Comparison of ENCODE assay signal across 26 cellular contexts in genomic region chr17:54518706-54519105, GRCh38.
DNase-seq lines count a peak whose midpoint lies in the region; ATAC-seq and TF ChIP-seq lines count a peak whose summit lies in the region.
"Had no signal": no experiment of that assay in that cellular context is flagged by ENCODE, and none has a peak within 500 bp of the region (broad histone marks: within the 10 kb centered on the region; RNA-seq: fewer than 3 reads in every experiment).

No MANE protein-coding gene starts in this region.

- ATAC-seq in activated naive CD4-positive, alpha-beta T cell treated with anti-CD3 and anti-CD28 coated beads, Interleukin-2, amount 50 U/mL, for 72 hours, result no peak
- no peak for ATAC-seq in activated naive CD8-positive, alpha-beta T cell treated with anti-CD3 and anti-CD28 coated beads, Interleukin-2, amount 50 U/mL, for 24 hours
- ATAC-seq: GM12878 had no signal

- H3K4ac ChIP-seq in H9 (ENCODE audit: low read depth, low read length) (no peak overlapping the region), neuronal stem cell (ENCODE audit: low read length) (no peak overlapping the region)

- H3K18ac ChIP-seq in H9 (ENCODE audit: insufficient read length, low read depth, low read length) (peak overlapping the region; percentile 69), neuronal stem cell (ENCODE audit: low read length) (peak overlapping the region; percentile 67)

- H4K91ac ChIP-seq in H9 (ENCODE audit: insufficient read length, low read depth, low read length), result no peak overlapping the region
- no peak overlapping the region for H4K91ac ChIP-seq in neuronal stem cell (ENCODE audit: low read depth, low read length, poor library complexity)

- H3K23me2 ChIP-seq in H9 (ENCODE audit: insufficient read length, low read depth, low read length, poor library complexity, severe bottlenecking), result peaks cover 2% of the 10 kb centered on the region

- no peaks in the 10 kb centered on the region for H3K79me2 ChIP-seq in H9 (ENCODE audit: insufficient read depth, low read length)

- H3K9me3 Mint-ChIP-seq in H9, result peaks cover 0 to 4% of the 10 kb centered on the region in 2 experiments; a peak in 2 of 5 replicates
- H3K9me3 Mint-ChIP-seq in activated naive CD4-positive, alpha-beta T cell treated with anti-CD3 and anti-CD28 coated beads, Interleukin-2, amount 50 U/mL, for 72 hours, result peaks cover 28 to 34% of the 10 kb centered on the region in 2 donors
- H3K9me3 Mint-ChIP-seq in activated naive CD8-positive, alpha-beta T cell treated with anti-CD3 and anti-CD28 coated beads, Interleukin-2, amount 50 U/mL, for 24 hours, result peaks cover 25% of the 10 kb centered on the region

- no peak overlapping the region for H3K56ac ChIP-seq in H9 (ENCODE audit: insufficient read length, low read depth, low read length)

- H3K9ac ChIP-seq in H9 (ENCODE audit: extremely low read depth, insufficient read length, low read length), result no peak overlapping the region
- no peak overlapping the region for H3K9ac ChIP-seq in neuronal stem cell (ENCODE audit: low read depth, low read length, poor library complexity)
- H3K9ac ChIP-seq: BLaER1 had no signal

- no peak overlapping the region for H2BK15ac ChIP-seq in H9 (ENCODE audit: low read depth, low read length)
- no peak overlapping the region for H2BK15ac ChIP-seq in neuronal stem cell (ENCODE audit: low read length)

- H3K4me2 ChIP-seq in H9 (ENCODE audit: insufficient read depth, insufficient read length, low read length) (no peak overlapping the region), neuronal stem cell (ENCODE audit: insufficient read depth, low read length, poor library complexity, severe bottlenecking) (no peak overlapping the region)
- H3K4me2 ChIP-seq: BLaER1 had no signal

- no peaks in the 10 kb centered on the region for H3K27me3 Mint-ChIP-seq in H9 (ENCODE audit: low read depth)
- H3K27me3 Mint-ChIP-seq in activated naive CD8-positive, alpha-beta T cell treated with anti-CD3 and anti-CD28 coated beads, Interleukin-2, amount 50 U/mL, for 24 hours, result no peaks in the 10 kb centered on the region
- H3K27me3 Mint-ChIP-seq: CD4-positive, alpha-beta memory T cell; CD4-positive, CD25-positive, alpha-beta regulatory T cell; CD8-positive, alpha-beta memory T cell had no signal

- H2BK120ac ChIP-seq in H9 (ENCODE audit: low read depth, low read length, poor library complexity, severe bottlenecking) (no peak overlapping the region), neuronal stem cell (ENCODE audit: low read depth, low read length) (no peak overlapping the region)

- no peaks in the 10 kb centered on the region for H3K36me3 ChIP-seq in neuronal stem cell (replicated peaks in 1 of 2; ENCODE audit: control insufficient read depth in 2 of 2, insufficient read depth in 2 of 2, low read length in 2 of 2)
- H3K36me3 ChIP-seq: BE2C, BLaER1 had no signal

- no peak overlapping the region for H3K14ac ChIP-seq in H9 (ENCODE audit: insufficient read depth, low read length)
- H3K14ac ChIP-seq in neuronal stem cell (ENCODE audit: low read length), result no peak overlapping the region

- no peak overlapping the region for H4K8ac ChIP-seq in H9 (replicated peaks; ENCODE audit: insufficient read length, low read depth, low read length)
- no peak overlapping the region for H4K8ac ChIP-seq in neuronal stem cell (ENCODE audit: low read depth, low read length)

- no peaks in the 10 kb centered on the region for H4K20me1 ChIP-seq in H9 (ENCODE audit: control insufficient read depth, insufficient read depth, insufficient read length)
- H4K20me1 ChIP-seq: BLaER1 had no signal

- H3K4me3 ChIP-seq in neuronal stem cell (ENCODE audit: low read length in 2 of 2), result no peak overlapping the region
- H3K4me3 ChIP-seq: BLaER1, GM12878 had no signal

- no peak overlapping the region for H4K5ac ChIP-seq in H9 (ENCODE audit: insufficient read length, low read depth, low read length)

- H3K4me1 Mint-ChIP-seq in H9, result peaks cover 5 to 12% of the 10 kb centered on the region in 2 experiments; a peak in 3 of 4 replicates
- H3K4me1 Mint-ChIP-seq in activated naive CD8-positive, alpha-beta T cell treated with anti-CD3 and anti-CD28 coated beads, Interleukin-2, amount 50 U/mL, for 24 hours, result no peaks in the 10 kb centered on the region
- H3K4me1 Mint-ChIP-seq: CD14-positive monocyte; CD4-positive, alpha-beta memory T cell; CD4-positive, CD25-positive, alpha-beta regulatory T cell; CD8-positive, alpha-beta memory T cell had no signal

- H2AK5ac ChIP-seq in H9 (ENCODE audit: insufficient read length, low read length) (no peak overlapping the region), neuronal stem cell (ENCODE audit: low read depth, low read length) (no peak overlapping the region)

- H3K27ac Mint-ChIP-seq in H9, result no peak overlapping the region
- H3K27ac Mint-ChIP-seq in activated naive CD4-positive, alpha-beta T cell treated with anti-CD3 and anti-CD28 coated beads, Interleukin-2, amount 50 U/mL, for 72 hours, result no peak overlapping the region
- no peak overlapping the region for H3K27ac Mint-ChIP-seq in activated naive CD8-positive, alpha-beta T cell treated with anti-CD3 and anti-CD28 coated beads, Interleukin-2, amount 50 U/mL, for 24 hours
- H3K27ac Mint-ChIP-seq: CD14-positive monocyte; CD4-positive, alpha-beta memory T cell; CD4-positive, CD25-positive, alpha-beta regulatory T cell; CD8-positive, alpha-beta memory T cell had no signal

- H3K4me1 ChIP-seq in H9 (ENCODE audit: insufficient read depth, low read length) (no peaks in the 10 kb centered on the region), neuronal stem cell (ENCODE audit: control insufficient read depth in 2 of 2, insufficient read depth in 1 of 2, low read depth in 1 of 2, low read length in 2 of 2) (peaks cover 0 to 7% of the 10 kb centered on the region in 2 donors)
- H3K4me1 ChIP-seq: BE2C, BLaER1 had no signal

- H3K4me3 Mint-ChIP-seq in H9, result no peak overlapping the region
- H3K4me3 Mint-ChIP-seq in activated naive CD8-positive, alpha-beta T cell treated with anti-CD3 and anti-CD28 coated beads, Interleukin-2, amount 50 U/mL, for 24 hours, result no peak overlapping the region
- H3K4me3 Mint-ChIP-seq: CD14-positive monocyte; CD4-positive, alpha-beta memory T cell; CD4-positive, CD25-positive, alpha-beta regulatory T cell; CD8-positive, alpha-beta memory T cell had no signal

- DNase-seq in H9 (no peak), HT1080 (ENCODE audit: low read depth) (peak; percentile 15), islet precursor cell (peak; percentile 80), neuronal stem cell (ENCODE audit: low spot score) (no peak), SW480 (ENCODE audit: low spot score) (no peak), T-helper 9 cell (no peak)
- DNase-seq in activated naive CD4-positive, alpha-beta T cell treated with anti-CD3 and anti-CD28 coated beads, Interleukin-2, amount 50 U/mL, for 72 hours (ENCODE audit: low spot score in 2 of 2), result no peak
- DNase-seq in activated naive CD8-positive, alpha-beta T cell treated with anti-CD3 and anti-CD28 coated beads, Interleukin-2, amount 50 U/mL, for 24 hours, result no peak
- DNase-seq: 8988T; ACHN; BE2C; C1 segment of cervical spinal cord; CD4-positive, alpha-beta memory T cell; CD4-positive, CD25-positive, alpha-beta regulatory T cell; CD8-positive, alpha-beta memory T cell; COR-L47; DMS 273 treated with DMSO at 0.1 percent for 48 hours; DMS153; DMS53; DMS79; DND-41; EL; GDM1 had no signal

- H3K36me3 Mint-ChIP-seq in H9 (ENCODE audit: insufficient read depth in 1 of 3, low read depth in 3 of 3), result peaks cover 0 to 8% (median 0%) of the 10 kb centered on the region in 3 experiments; a peak in 2 of 7 replicates
- peaks cover 7 to 8% of the 10 kb centered on the region in 2 donors for H3K36me3 Mint-ChIP-seq in activated naive CD4-positive, alpha-beta T cell treated with anti-CD3 and anti-CD28 coated beads, Interleukin-2, amount 50 U/mL, for 72 hours
- no peaks in the 10 kb centered on the region for H3K36me3 Mint-ChIP-seq in activated naive CD8-positive, alpha-beta T cell treated with anti-CD3 and anti-CD28 coated beads, Interleukin-2, amount 50 U/mL, for 24 hours (ENCODE audit: low read depth)
- H3K36me3 Mint-ChIP-seq: CD14-positive monocyte; CD4-positive, alpha-beta memory T cell; CD4-positive, CD25-positive, alpha-beta regulatory T cell had no signal

- H2BK12ac ChIP-seq in H9 (ENCODE audit: insufficient read length, low read depth, low read length), result no peak overlapping the region
- no peak overlapping the region for H2BK12ac ChIP-seq in neuronal stem cell (ENCODE audit: low read length)

- no peak overlapping the region for H2AFZ ChIP-seq in H9 (ENCODE audit: low read length)
- H2AFZ ChIP-seq in neuronal stem cell (ENCODE audit: low read length), result no peak overlapping the region

- H3K23ac ChIP-seq in H9 (ENCODE audit: insufficient read length, low read depth, low read length), result no peak overlapping the region
- H3K23ac ChIP-seq in neuronal stem cell (ENCODE audit: low read depth, low read length, poor library complexity), result no peak overlapping the region

- no peak overlapping the region for H3T11ph ChIP-seq in H9 (ENCODE audit: low read length)

- no peak overlapping the region for H3K27ac ChIP-seq in H9 (ENCODE audit: insufficient read length, low read depth, low read length)
- no peak overlapping the region for H3K27ac ChIP-seq in neuronal stem cell (replicated peaks; ENCODE audit: low read length)
- H3K27ac ChIP-seq: BLaER1 had no signal

- H3K79me1 ChIP-seq in H9 (ENCODE audit: insufficient read depth, low read depth, low read length, poor library complexity, severe bottlenecking), result no peaks in the 10 kb centered on the region
- no peaks in the 10 kb centered on the region for H3K79me1 ChIP-seq in neuronal stem cell (ENCODE audit: low read depth, low read length)

- H2BK5ac ChIP-seq in H9 (ENCODE audit: insufficient read length, low read length), result no peak overlapping the region
- H2BK5ac ChIP-seq in neuronal stem cell (ENCODE audit: low read length), result no peak overlapping the region

- no peaks in the 10 kb centered on the region for H3K27me3 ChIP-seq in H9 (ENCODE audit: insufficient read depth, low read length)
- no peaks in the 10 kb centered on the region for H3K27me3 ChIP-seq in neuronal stem cell (ENCODE audit: control insufficient read depth in 3 of 3, insufficient read depth in 3 of 3, low read depth in 1 of 3, low read length in 3 of 3)
- H3K27me3 ChIP-seq: BE2C, BLaER1 had no signal

- no peak overlapping the region for H2BK20ac ChIP-seq in H9 (ENCODE audit: low read depth, low read length, poor library complexity, severe bottlenecking)

- H3K9me3 ChIP-seq in H9 (ENCODE audit: control insufficient read depth, low read depth, low read length) (no peaks in the 10 kb centered on the region), neuronal stem cell (replicated peaks in 1 of 2; ENCODE audit: control insufficient read depth in 2 of 2, insufficient read depth in 1 of 2, low read depth in 1 of 2, low read length in 2 of 2) (no peaks in the 10 kb centered on the region)
- H3K9me3 ChIP-seq: BE2C, BLaER1 had no signal

- no peak for TF ChIP-seq CTCF in H9 (conservative IDR thresholded peaks at IDR 0.05)

- WGBS in H9 (ENCODE audit: extremely low coverage, insufficient read length, low lambda C conversion rate), result no CpG with 5 or more reads among the region's 2 CpGs
- no CpG with 5 or more reads among the region's 2 CpGs for WGBS in neuronal stem cell (ENCODE audit: extremely low coverage in 2 of 2, insufficient read length in 2 of 2, insufficient replicate concordance in 1 of 2), 2 donors

Comparison
In these comparisons a context has a peak if more than half of its experiments do, and no peak if none do; other contexts are left out.
1. DNase-seq: peak in HT1080 (single experiment) and islet precursor cell (single experiment); none in H9 (single experiment), neuronal stem cell (single experiment), activated naive CD4-positive, alpha-beta T cell treated with anti-CD3 and anti-CD28 coated beads, Interleukin-2, amount 50 U/mL, for 72 hours (0 of 2), SW480 (single experiment), T-helper 9 cell (single experiment) and activated naive CD8-positive, alpha-beta T cell treated with anti-CD3 and anti-CD28 coated beads, Interleukin-2, amount 50 U/mL, for 24 hours (single experiment).